32 cellular contexts compared by ENCODE assay signal in genomic region chr4:187175197-187175596, GRCh38.
DNase-seq lines count a peak whose midpoint lies in the region; TF ChIP-seq lines count a peak whose summit lies in the region.
"Had no signal": no experiment of that assay in that cellular context is flagged by ENCODE, and none has a peak within 500 bp of the region (broad histone marks: within the 10 kb centered on the region; RNA-seq: fewer than 3 reads in every experiment).

No MANE protein-coding gene starts in this region.

- TF ChIP-seq CTCF in fibroblast of lung (conservative IDR thresholded peaks at IDR 0.05 in 1 of 2, IDR thresholded peaks at IDR 0.05 in 1 of 2; ENCODE audit: low read depth in 1 of 2, low read length in 2 of 2) (peak; percentile 21 to 30), type B pancreatic cell (conservative IDR thresholded peaks at IDR 0.05) (peak; percentile 28)

- H4K20me1 ChIP-seq in fibroblast of lung (ENCODE audit: control insufficient read depth, extremely low read depth, insufficient read depth, low read length): no peaks in the 10 kb centered on the region

- H2AFZ ChIP-seq in fibroblast of lung (ENCODE audit: low read length): no peak overlapping the region

- no peak overlapping the region for H3K9ac ChIP-seq in fibroblast of lung (ENCODE audit: insufficient read depth, low read length)

- no peaks in the 10 kb centered on the region for H3K9me3 ChIP-seq in fibroblast of lung (ENCODE audit: control insufficient read depth, insufficient read depth, low read depth, low read length)
- H3K9me3 ChIP-seq: lower lobe of right lung, pancreas, right atrium auricular region had no signal

- CTCF ChIA-PET in HEK293T (lab: Yijun Ruan, JAX): interaction anchor here (1.0 kb wide), 1 partner anchor 20 kb away, joined by 3 read pairs; no protein-coding TSS in a partner anchor

- POLR2A ChIA-PET in HEK293T (lab: Yijun Ruan, JAX): no interaction called here

- H3K27ac ChIP-seq in fibroblast of lung (ENCODE audit: insufficient read depth, low read length): no peak overlapping the region
- H3K27ac ChIP-seq: 22Rv1, lower lobe of right lung, pancreas, right atrium auricular region, RWPE1 had no signal

- no peak overlapping the region for H3K27ac Mint-ChIP-seq in type B pancreatic cell
- no peak overlapping the region for H3K27ac Mint-ChIP-seq in activated T-cell treated with anti-CD3 and anti-CD28 coated beads, Interleukin-2, amount 50 U/mL, for 24 hours
- H3K27ac Mint-ChIP-seq: activated CD4-positive, alpha-beta memory T cell treated with anti-CD3 and anti-CD28 coated beads, Interleukin-2, amount 10 ng/mL, durations not matched to agents 7 days and 5 days; activated naive CD4-positive, alpha-beta T cell treated with anti-CD3 and anti-CD28 coated beads, Interleukin-2, amount 50 U/mL, for 72 hours; CD8-positive, alpha-beta T cell; dendritic cell treated with granulocyte-macrophage colony-stimulating factor and Interleukin-4, amounts not matched to agents 40 ng/mL and 50 ng/mL, for 4 days; nephron progenitor cell had no signal

- H3K4me3 ChIP-seq in fibroblast of lung (replicated peaks in 1 of 4; ENCODE audit: control extremely low read depth in 1 of 4, insufficient read depth in 1 of 4, low read depth in 3 of 4, low read length in 4 of 4): no peak overlapping the region
- H3K4me3 ChIP-seq: lower lobe of right lung, pancreas, right atrium auricular region had no signal

- no peaks in the 10 kb centered on the region for H3K36me3 Mint-ChIP-seq in type B pancreatic cell
- H3K36me3 Mint-ChIP-seq in activated T-cell treated with anti-CD3 and anti-CD28 coated beads, Interleukin-2, amount 50 U/mL, for 24 hours (ENCODE audit: low read depth): no peaks in the 10 kb centered on the region
- H3K36me3 Mint-ChIP-seq: CD8-positive, alpha-beta T cell had no signal

- H3K79me2 ChIP-seq in fibroblast of lung (ENCODE audit: control insufficient read depth, insufficient read depth, low read length): no peaks in the 10 kb centered on the region

- H3K9me3 Mint-ChIP-seq in type B pancreatic cell: peaks cover 6% of the 10 kb centered on the region
- H3K9me3 Mint-ChIP-seq in activated T-cell treated with anti-CD3 and anti-CD28 coated beads, Interleukin-2, amount 50 U/mL, for 24 hours: no peaks in the 10 kb centered on the region

- H3K27me3 Mint-ChIP-seq in type B pancreatic cell: peaks cover 10% of the 10 kb centered on the region
- H3K27me3 Mint-ChIP-seq in activated T-cell treated with anti-CD3 and anti-CD28 coated beads, Interleukin-2, amount 50 U/mL, for 24 hours: no peaks in the 10 kb centered on the region
- H3K27me3 Mint-ChIP-seq: activated CD4-positive, alpha-beta memory T cell treated with anti-CD3 and anti-CD28 coated beads, Interleukin-2, amount 10 ng/mL, durations not matched to agents 7 days and 5 days; dendritic cell treated with granulocyte-macrophage colony-stimulating factor and Interleukin-4, amounts not matched to agents 40 ng/mL and 50 ng/mL, for 4 days had no signal

- H3K36me3 ChIP-seq in fibroblast of lung (ENCODE audit: control insufficient read depth, insufficient read depth, low read length): no peaks in the 10 kb centered on the region
- H3K36me3 ChIP-seq: lower lobe of right lung, pancreas, right atrium auricular region had no signal

- peaks cover 4% of the 10 kb centered on the region for H3K4me1 ChIP-seq in fibroblast of lung (ENCODE audit: control insufficient read depth, extremely low read depth, insufficient read depth, low read length)
- H3K4me1 ChIP-seq: lower lobe of right lung, pancreas, right atrium auricular region had no signal

- H3K4me2 ChIP-seq in fibroblast of lung (ENCODE audit: extremely low read depth, insufficient read depth, low read length): no peak overlapping the region

- in situ Hi-C loops in SK-MEL-5 (cut with HindIII; ENCODE audit: low pct_unique_long_range_greater_than_20kb, low sequenced_read_pairs): no loop called here

- no peak overlapping the region for H3K4me3 Mint-ChIP-seq in type B pancreatic cell
- no peak overlapping the region for H3K4me3 Mint-ChIP-seq in activated T-cell treated with anti-CD3 and anti-CD28 coated beads, Interleukin-2, amount 50 U/mL, for 24 hours
- H3K4me3 Mint-ChIP-seq: activated CD4-positive, alpha-beta memory T cell treated with anti-CD3 and anti-CD28 coated beads, Interleukin-2, amount 10 ng/mL, durations not matched to agents 7 days and 5 days; CD8-positive, alpha-beta T cell; dendritic cell treated with granulocyte-macrophage colony-stimulating factor and Interleukin-4, amounts not matched to agents 40 ng/mL and 50 ng/mL, for 4 days; nephron progenitor cell had no signal

- H3K4me1 Mint-ChIP-seq in type B pancreatic cell (ENCODE audit: unreplicated experiment): peaks cover 18% of the 10 kb centered on the region
- no peaks in the 10 kb centered on the region for H3K4me1 Mint-ChIP-seq in activated T-cell treated with anti-CD3 and anti-CD28 coated beads, Interleukin-2, amount 50 U/mL, for 24 hours (ENCODE audit: low read depth)
- H3K4me1 Mint-ChIP-seq: activated CD4-positive, alpha-beta memory T cell treated with anti-CD3 and anti-CD28 coated beads, Interleukin-2, amount 10 ng/mL, durations not matched to agents 7 days and 5 days had no signal

- H3K27me3 ChIP-seq in fibroblast of lung (ENCODE audit: control insufficient read depth, insufficient read depth, low read length): peaks cover 2% of the 10 kb centered on the region
- H3K27me3 ChIP-seq: pancreas, right atrium auricular region had no signal

- DNase-seq in DMS53 (lab: John Stamatoyannopoulos, UW): peak; percentile 7
- no peak for DNase-seq in DMS53 treated with DMSO at 0.1 percent for 48 hours (lab: John Stamatoyannopoulos, UW; ENCODE audit: unreplicated experiment)
- DNase-seq in SK-MEL-5 (ENCODE audit: low read depth, low spot score): peak; percentile 18
- no peak for DNase-seq in fibroblast of lung (ENCODE audit: low read depth in 2 of 2)
- DNase-seq in type B pancreatic cell (ENCODE audit: extremely low spot score, unreplicated experiment): no peak
- no peak for DNase-seq in HEK293T (ENCODE audit: extremely low spot score)
- no peak for DNase-seq in activated T-cell treated with anti-CD3 and anti-CD28 coated beads, Interleukin-2, amount 50 U/mL, for 24 hours
- no peak for DNase-seq in NCI-H526 treated with DMSO at 0.1 percent for 48 hours (lab: John Stamatoyannopoulos, UW)
- DNase-seq: activated CD4-positive, alpha-beta memory T cell treated with anti-CD3 and anti-CD28 coated beads, Interleukin-2, amount 10 ng/mL, durations not matched to agents 7 days and 5 days; activated CD4-positive, CD25-positive, alpha-beta regulatory T cell treated with anti-CD3 and anti-CD28 coated beads, Interleukin-2, amount 50 U/mL, for 72 hours; activated CD8-positive, alpha-beta memory T cell treated with anti-CD3 and anti-CD28 coated beads, Interleukin-2, amount 50 U/mL, for 48 hours; CD8-positive, alpha-beta T cell; DMS 273 treated with DMSO at 0.1 percent for 48 hours; glutamatergic neuron; GOT3; islet precursor cell; lower lobe of right lung; NCI-H1092; NCI-H1694 treated with DMSO at 0.1 percent for 48 hours; NCI-H2171 treated with DMSO at 0.1 percent for 48 hours; NCI-H510A treated with DMSO at 0.1 percent for 48 hours; nephron progenitor cell; pancreas; stimulated activated CD4-positive, alpha-beta T cell treated with anti-CD3 and anti-CD28 coated beads, Interleukin-12 subunit alpha, Interleukin-12 subunit beta, amount 100 ng/mL, for 4 hours; stimulated activated CD4-positive, alpha-beta T cell treated with anti-CD3 and anti-CD28 coated beads, Interleukin-4, amount 100 ng/mL, for 1 hour; substantia nigra; T-helper 2 cell had no signal

TF ChIP-seq in HEK293T, 16 proteins besides CTCF, POLR2A, EP300 and RAD21:
- TF ChIP-seq, protein P1, sequence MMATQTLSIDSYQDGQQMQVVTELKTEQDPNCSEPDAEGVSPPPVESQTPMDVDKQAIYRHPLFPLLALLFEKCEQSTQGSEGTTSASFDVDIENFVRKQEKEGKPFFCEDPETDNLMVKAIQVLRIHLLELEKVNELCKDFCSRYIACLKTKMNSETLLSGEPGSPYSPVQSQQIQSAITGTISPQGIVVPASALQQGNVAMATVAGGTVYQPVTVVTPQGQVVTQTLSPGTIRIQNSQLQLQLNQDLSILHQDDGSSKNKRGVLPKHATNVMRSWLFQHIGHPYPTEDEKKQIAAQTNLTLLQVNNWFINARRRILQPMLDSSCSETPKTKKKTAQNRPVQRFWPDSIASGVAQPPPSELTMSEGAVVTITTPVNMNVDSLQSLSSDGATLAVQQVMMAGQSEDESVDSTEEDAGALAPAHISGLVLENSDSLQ (IDR thresholded peaks at IDR 0.05): no peak
- no peak for TF ChIP-seq FOXA1 (IDR thresholded peaks at IDR 0.05)
- TF ChIP-seq BHLHE40 (IDR thresholded peaks at IDR 0.05; ENCODE audit: borderline replicate concordance): no peak
- TF ChIP-seq ZNF384 (IDR thresholded peaks at IDR 0.05): no peak
- no peak for TF ChIP-seq FOXK2 (IDR thresholded peaks at IDR 0.05)
- no peak for TF ChIP-seq LEF1 (IDR thresholded peaks at IDR 0.05; ENCODE audit: borderline replicate concordance)
- TF ChIP-seq ARNT (IDR thresholded peaks at IDR 0.05): no peak
- TF ChIP-seq ELF4 (IDR thresholded peaks at IDR 0.05): no peak
- no peak for TF ChIP-seq L3MBTL2 (conservative IDR thresholded peaks at IDR 0.05)
- no peak for TF ChIP-seq FOXM1 (IDR thresholded peaks at IDR 0.05; ENCODE audit: borderline replicate concordance)
- TF ChIP-seq HDGF (IDR thresholded peaks at IDR 0.05; ENCODE audit: borderline replicate concordance): no peak
- TF ChIP-seq SUZ12 (IDR thresholded peaks at IDR 0.05): no peak
- no peak for TF ChIP-seq TARDBP (IDR thresholded peaks at IDR 0.05)

Comparison
In these comparisons a context has a peak if more than half of its experiments do, and no peak if none do; other contexts are left out.
1. DNase-seq: peak in DMS53 (single experiment) and SK-MEL-5 (single experiment); none in DMS53 treated with DMSO at 0.1 percent for 48 hours (single experiment), fibroblast of lung (0 of 2), type B pancreatic cell (single experiment), HEK293T (single experiment), activated T-cell treated with anti-CD3 and anti-CD28 coated beads, Interleukin-2, amount 50 U/mL, for 24 hours (single experiment) and NCI-H526 treated with DMSO at 0.1 percent for 48 hours (single experiment).